In genomic region chr1:235023197-235024044, GRCh38 we compare ENCODE assay signal across 1 cellular context.
TF ChIP-seq lines count a peak whose summit lies in the region.

No MANE protein-coding gene starts in this region.

TF ChIP-seq in GM23338, 12 proteins besides CTCF, POLR2A, EP300 and RAD21 (continued from another document):
- TF ChIP-seq, protein P1, sequence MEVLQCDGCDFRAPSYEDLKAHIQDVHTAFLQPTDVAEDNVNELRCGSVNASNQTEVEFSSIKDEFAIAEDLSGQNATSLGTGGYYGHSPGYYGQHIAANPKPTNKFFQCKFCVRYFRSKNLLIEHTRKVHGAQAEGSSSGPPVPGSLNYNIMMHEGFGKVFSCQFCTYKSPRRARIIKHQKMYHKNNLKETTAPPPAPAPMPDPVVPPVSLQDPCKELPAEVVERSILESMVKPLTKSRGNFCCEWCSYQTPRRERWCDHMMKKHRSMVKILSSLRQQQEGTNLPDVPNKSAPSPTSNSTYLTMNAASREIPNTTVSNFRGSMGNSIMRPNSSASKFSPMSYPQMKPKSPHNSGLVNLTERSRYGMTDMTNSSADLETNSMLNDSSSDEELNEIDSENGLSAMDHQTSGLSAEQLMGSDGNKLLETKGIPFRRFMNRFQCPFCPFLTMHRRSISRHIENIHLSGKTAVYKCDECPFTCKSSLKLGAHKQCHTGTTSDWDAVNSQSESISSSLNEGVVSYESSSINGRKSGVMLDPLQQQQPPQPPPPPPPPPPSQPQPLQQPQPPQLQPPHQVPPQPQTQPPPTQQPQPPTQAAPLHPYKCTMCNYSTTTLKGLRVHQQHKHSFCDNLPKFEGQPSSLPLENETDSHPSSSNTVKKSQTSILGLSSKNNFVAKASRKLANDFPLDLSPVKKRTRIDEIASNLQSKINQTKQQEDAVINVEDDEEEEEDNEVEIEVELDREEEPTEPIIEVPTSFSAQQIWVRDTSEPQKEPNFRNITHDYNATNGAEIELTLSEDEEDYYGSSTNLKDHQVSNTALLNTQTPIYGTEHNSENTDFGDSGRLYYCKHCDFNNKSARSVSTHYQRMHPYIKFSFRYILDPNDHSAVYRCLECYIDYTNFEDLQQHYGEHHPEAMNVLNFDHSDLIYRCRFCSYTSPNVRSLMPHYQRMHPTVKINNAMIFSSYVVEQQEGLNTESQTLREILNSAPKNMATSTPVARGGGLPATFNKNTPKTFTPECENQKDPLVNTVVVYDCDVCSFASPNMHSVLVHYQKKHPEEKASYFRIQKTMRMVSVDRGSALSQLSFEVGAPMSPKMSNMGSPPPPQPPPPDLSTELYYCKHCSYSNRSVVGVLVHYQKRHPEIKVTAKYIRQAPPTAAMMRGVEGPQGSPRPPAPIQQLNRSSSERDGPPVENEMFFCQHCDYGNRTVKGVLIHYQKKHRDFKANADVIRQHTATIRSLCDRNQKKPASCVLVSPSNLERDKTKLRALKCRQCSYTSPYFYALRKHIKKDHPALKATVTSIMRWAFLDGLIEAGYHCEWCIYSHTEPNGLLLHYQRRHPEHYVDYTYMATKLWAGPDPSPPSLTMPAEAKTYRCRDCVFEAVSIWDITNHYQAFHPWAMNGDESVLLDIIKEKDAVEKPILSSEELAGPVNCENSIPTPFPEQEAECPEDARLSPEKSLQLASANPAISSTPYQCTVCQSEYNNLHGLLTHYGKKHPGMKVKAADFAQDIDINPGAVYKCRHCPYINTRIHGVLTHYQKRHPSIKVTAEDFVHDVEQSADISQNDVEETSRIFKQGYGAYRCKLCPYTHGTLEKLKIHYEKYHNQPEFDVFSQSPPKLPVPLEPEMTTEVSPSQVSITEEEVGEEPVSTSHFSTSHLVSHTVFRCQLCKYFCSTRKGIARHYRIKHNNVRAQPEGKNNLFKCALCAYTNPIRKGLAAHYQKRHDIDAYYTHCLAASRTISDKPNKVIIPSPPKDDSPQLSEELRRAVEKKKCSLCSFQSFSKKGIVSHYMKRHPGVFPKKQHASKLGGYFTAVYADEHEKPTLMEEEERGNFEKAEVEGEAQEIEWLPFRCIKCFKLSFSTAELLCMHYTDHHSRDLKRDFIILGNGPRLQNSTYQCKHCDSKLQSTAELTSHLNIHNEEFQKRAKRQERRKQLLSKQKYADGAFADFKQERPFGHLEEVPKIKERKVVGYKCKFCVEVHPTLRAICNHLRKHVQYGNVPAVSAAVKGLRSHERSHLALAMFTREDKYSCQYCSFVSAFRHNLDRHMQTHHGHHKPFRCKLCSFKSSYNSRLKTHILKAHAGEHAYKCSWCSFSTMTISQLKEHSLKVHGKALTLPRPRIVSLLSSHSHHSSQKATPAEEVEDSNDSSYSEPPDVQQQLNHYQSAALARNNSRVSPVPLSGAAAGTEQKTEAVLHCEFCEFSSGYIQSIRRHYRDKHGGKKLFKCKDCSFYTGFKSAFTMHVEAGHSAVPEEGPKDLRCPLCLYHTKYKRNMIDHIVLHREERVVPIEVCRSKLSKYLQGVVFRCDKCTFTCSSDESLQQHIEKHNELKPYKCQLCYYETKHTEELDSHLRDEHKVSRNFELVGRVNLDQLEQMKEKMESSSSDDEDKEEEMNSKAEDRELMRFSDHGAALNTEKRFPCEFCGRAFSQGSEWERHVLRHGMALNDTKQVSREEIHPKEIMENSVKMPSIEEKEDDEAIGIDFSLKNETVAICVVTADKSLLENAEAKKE (CRISPR knock-in tag; IDR thresholded peaks at IDR 0.05) = no peak
- TF ChIP-seq CREB1 (CRISPR knock-in tag; IDR thresholded peaks at IDR 0.05; ENCODE audit: low read depth) (no peak), ETS1 (IDR thresholded peaks at IDR 0.05) (no peak), EZH2phosphoT487 (IDR thresholded peaks at IDR 0.05; ENCODE audit: unreplicated experiment) (no peak)
